In genomic region chr20:20432618-20433286, GRCh38 we compare ENCODE assay signal across 1 cellular context.
TF ChIP-seq lines count a peak whose summit lies in the region.

No MANE protein-coding gene starts in this region.

TF ChIP-seq in A549, 52 proteins besides CTCF, POLR2A, EP300 and RAD21 (continued from another document):
- TF ChIP-seq ATOH8 (CRISPR knock-in tag; IDR thresholded peaks at IDR 0.05; ENCODE audit: low read depth) (no peak), HOXB5 (CRISPR knock-in tag; IDR thresholded peaks at IDR 0.05) (no peak), HMGXB4 (CRISPR knock-in tag; IDR thresholded peaks at IDR 0.05; ENCODE audit: borderline replicate concordance) (no peak), ZFP36 (IDR thresholded peaks at IDR 0.05; ENCODE audit: borderline replicate concordance, partially characterized antibody) (no peak), NFE2L2 (conservative IDR thresholded peaks at IDR 0.05; ENCODE audit: low read length) (peak; percentile 45; the same call in 1 of the 2 replicates), POLR2AphosphoS2 (conservative IDR thresholded peaks at IDR 0.05; ENCODE audit: low read length) (no peak), CHD2 (IDR thresholded peaks at IDR 0.05; ENCODE audit: low read length, partially characterized antibody) (no peak), FOSL2 (IDR thresholded peaks at IDR 0.05) (no peak), FOSL2 (CRISPR knock-in tag; IDR thresholded peaks at IDR 0.05) (no peak), MAFK (IDR thresholded peaks at IDR 0.05; ENCODE audit: partially characterized antibody) (peak; percentile 56), HDAC2 (IDR thresholded peaks at IDR 0.05) (no peak), NPAS2 (CRISPR knock-in tag; IDR thresholded peaks at IDR 0.05; ENCODE audit: borderline replicate concordance) (no peak), KDM1A (IDR thresholded peaks at IDR 0.05; ENCODE audit: low read depth) (no peak)
